ENCODE assay signal across 8 cellular contexts in genomic region chr18:80109676-80110078, GRCh38. TPM values are rescaled to one million over a fixed set of nuclear protein-coding genes. Genes with fewer than 3 reads are reported as not detected.
DNase-seq lines count a peak whose midpoint lies in the region; ATAC-seq and TF ChIP-seq lines count a peak whose summit lies in the region.

No MANE protein-coding gene starts in this region.

- peaks cover 39% of the 10 kb centered on the region for H3K4me1 Mint-ChIP-seq in activated T-cell treated with anti-CD3 and anti-CD28 coated beads, Interleukin-2, amount 50 U/mL, for 4 hours (ENCODE audit: low read depth)

- H3K27me3 Mint-ChIP-seq in activated T-cell treated with anti-CD3 and anti-CD28 coated beads, Interleukin-2, amount 50 U/mL, for 4 hours (ENCODE audit: low read depth): no peaks in the 10 kb centered on the region

- peak overlapping the region; percentile 45; the same call in 1 of the 2 replicates for H3K9ac ChIP-seq in MM.1S (ENCODE audit: low read length)

- H3K4me1 ChIP-seq in MM.1S (ENCODE audit: low read length): no peaks in the 10 kb centered on the region
- peaks cover 0 to 56% (median 9%) of the 10 kb centered on the region in 3 donors for H3K4me1 ChIP-seq in gastroesophageal sphincter

- peak overlapping the region; percentile 18; the same call in 1 of the 2 replicates for H3K4me2 ChIP-seq in MM.1S (ENCODE audit: low read depth, low read length)

- peaks cover 42% of the 10 kb centered on the region for H3K79me2 ChIP-seq in MM.1S (ENCODE audit: low read length)

- H3K27me3 ChIP-seq in H7 (ENCODE audit: control insufficient read depth, insufficient read depth, low read length): no peaks in the 10 kb centered on the region
- H3K27me3 ChIP-seq in MM.1S (replicated peaks; ENCODE audit: insufficient read depth, low read length): no peaks in the 10 kb centered on the region
- H3K27me3 ChIP-seq in gastroesophageal sphincter: no peaks in the 10 kb centered on the region

- no peaks in the 10 kb centered on the region for H4K20me1 ChIP-seq in MM.1S (ENCODE audit: insufficient read depth, low read length)

- peaks cover 2% of the 10 kb centered on the region; the same call in 1 of the 2 replicates for H3K36me3 ChIP-seq in H7 (replicated peaks; ENCODE audit: control insufficient read depth, insufficient read depth, low read length)
- H3K36me3 ChIP-seq in MM.1S (replicated peaks; ENCODE audit: insufficient read depth, low read length): no peaks in the 10 kb centered on the region
- H3K36me3 ChIP-seq in gastroesophageal sphincter: no peaks in the 10 kb centered on the region

- WGBS in gastroesophageal sphincter (ENCODE audit: low coverage in 1 of 2), 2 donors: 0% methylated on average over 19 of the region's 34 CpGs; no CpG with 5 or more reads in 1 of the 2 donors

- TF ChIP-seq EP300 in gastroesophageal sphincter (IDR thresholded peaks at IDR 0.05): no peak

- no peak overlapping the region for H2AFZ ChIP-seq in MM.1S (ENCODE audit: low read length)

- no peaks in the 10 kb centered on the region for H3K9me2 ChIP-seq in MM.1S (replicated peaks; ENCODE audit: insufficient read depth, low read length)

- DNase-seq in activated effector memory CD4-positive, alpha-beta T cell treated with Interleukin-2 at 50 U/mL for 16 hours: peak; percentile 19
- DNase-seq in activated effector memory CD4-positive, alpha-beta T cell treated with anti-CD3 and anti-CD28 coated beads, Interleukin-2, amount 50 U/mL, for 16 hours: no peak
- DNase-seq in H7 (peak; percentile 92), MM.1S (no peak), nucleus accumbens (lab: John Stamatoyannopoulos, UW) (peak in 40 of 56 donors; percentile 5 to 77 (median 32)), mucosa of gallbladder (ENCODE audit: low spot score) (no peak)
- no peak for DNase-seq in activated T-cell treated with anti-CD3 and anti-CD28 coated beads, Interleukin-2, amount 50 U/mL, for 4 hours

- H3F3A ChIP-seq in MM.1S (ENCODE audit: insufficient read depth, low read length): peaks cover 3% of the 10 kb centered on the region; the same call in 1 of the 2 replicates

- H3K36me3 Mint-ChIP-seq in activated T-cell treated with anti-CD3 and anti-CD28 coated beads, Interleukin-2, amount 50 U/mL, for 4 hours (ENCODE audit: insufficient read depth): peaks cover 12% of the 10 kb centered on the region

- peak overlapping the region; percentile 85 for H3K4me3 Mint-ChIP-seq in activated T-cell treated with anti-CD3 and anti-CD28 coated beads, Interleukin-2, amount 50 U/mL, for 4 hours

- no peak for TF ChIP-seq POLR2A in gastroesophageal sphincter (IDR thresholded peaks at IDR 0.05)

- no peaks in the 10 kb centered on the region for H3K9me3 Mint-ChIP-seq in activated T-cell treated with anti-CD3 and anti-CD28 coated beads, Interleukin-2, amount 50 U/mL, for 4 hours

- TF ChIP-seq CTCF in MM.1S (IDR thresholded peaks at IDR 0.05; ENCODE audit: low read length) (no peak), gastroesophageal sphincter (IDR thresholded peaks at IDR 0.05) (no peak)

- H3K9me3 ChIP-seq in MM.1S (replicated peaks; ENCODE audit: insufficient read depth, low read length) (no peaks in the 10 kb centered on the region), gastroesophageal sphincter (peaks cover 0 to 4% (median 0%) of the 10 kb centered on the region in 3 donors)

- peak; percentile 38 to 41 for ATAC-seq in activated T-cell treated with anti-CD3 and anti-CD28 coated beads, Interleukin-2, amount 50 U/mL, for 4 hours
- peak; percentile 46 for ATAC-seq in gastroesophageal sphincter

- H3K27ac ChIP-seq in MM.1S (ENCODE audit: low read length) (no peak overlapping the region), gastroesophageal sphincter (peak overlapping the region; percentile 93 to 99 (median 96))

- H3K4me3 ChIP-seq in H7 (ENCODE audit: insufficient read depth, low read depth, low read length) (peak overlapping the region; percentile 79), MM.1S (ENCODE audit: low read length) (peak overlapping the region; percentile 44), gastroesophageal sphincter (peak overlapping the region; percentile 83 to 84)

RNA-seq across cellular contexts. Expression of gene ADNP2, which starts 0.6 kb away (rescaled TPM):
- 45.5 and 49.2 TPM in 2 replicates for total RNA-seq in H7 (2014; rRNA removed; shearing (Covaris generic))
- total RNA-seq in activated T-cell treated with anti-CD3 and anti-CD28 coated beads, Interleukin-2, amount 50 U/mL, for 4 hours: 10 to 100 TPM; 23.3 to 26.3 (median 25.2) TPM
- total RNA-seq in gastroesophageal sphincter (10 to 100 TPM; 15.0 to 22.3 (median 17.7) TPM), mucosa of gallbladder (16.2 TPM)

Comparison
In these comparisons a context has a peak if more than half of its experiments do, and no peak if none do; other contexts are left out.
1. DNase-seq: peak in activated effector memory CD4-positive, alpha-beta T cell treated with Interleukin-2 at 50 U/mL for 16 hours (single experiment), H7 (single experiment) and nucleus accumbens (40 of 56); none in activated effector memory CD4-positive, alpha-beta T cell treated with anti-CD3 and anti-CD28 coated beads, Interleukin-2, amount 50 U/mL, for 16 hours (single experiment), MM.1S (single experiment), activated T-cell treated with anti-CD3 and anti-CD28 coated beads, Interleukin-2, amount 50 U/mL, for 4 hours (single experiment) and mucosa of gallbladder (single experiment).
2. Peak in every context shown above with its lines, with median percentiles within 50 percentile points of each other: H3K4me3 ChIP-seq.